Comparison of ENCODE assay signal across 1 cellular context in the genomic region with DNA sequence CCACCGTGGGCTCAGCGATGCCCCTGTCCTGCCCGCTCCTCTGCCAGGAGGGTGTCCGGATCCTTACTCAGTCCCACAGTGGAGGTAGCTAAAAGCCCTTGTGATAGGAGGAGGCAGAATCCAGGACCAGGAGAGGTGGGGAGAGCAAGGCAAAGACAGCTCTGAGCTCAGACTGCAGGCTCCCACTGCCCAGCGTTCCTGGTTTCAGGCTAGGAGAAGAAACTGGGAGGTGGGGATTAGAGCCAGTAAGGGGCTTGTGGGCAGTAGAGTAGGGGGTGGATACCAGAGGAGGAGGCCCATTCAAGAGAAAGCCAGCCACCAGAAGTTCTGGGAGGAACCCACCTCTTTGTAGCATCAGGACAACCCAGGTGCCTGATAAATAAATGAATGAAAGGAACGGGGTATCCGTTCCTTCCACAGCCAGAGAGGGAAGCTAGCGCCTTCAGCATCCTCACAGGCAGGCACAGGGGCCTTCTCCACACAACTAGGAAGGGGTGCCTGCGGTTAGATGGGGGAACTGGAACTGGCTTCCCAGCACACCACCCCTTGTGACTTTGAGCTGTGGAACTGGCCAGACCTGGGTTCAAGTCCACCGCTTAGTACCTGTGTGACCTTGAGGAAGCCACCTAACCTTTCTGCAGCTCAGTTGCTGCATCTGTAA.
TF ChIP-seq lines count a peak whose summit lies in the region.

No MANE protein-coding gene starts in this region.

TF ChIP-seq in GM23338, 12 proteins besides CTCF, POLR2A, EP300 and RAD21 (continued from another document):
- TF ChIP-seq, protein P1, sequence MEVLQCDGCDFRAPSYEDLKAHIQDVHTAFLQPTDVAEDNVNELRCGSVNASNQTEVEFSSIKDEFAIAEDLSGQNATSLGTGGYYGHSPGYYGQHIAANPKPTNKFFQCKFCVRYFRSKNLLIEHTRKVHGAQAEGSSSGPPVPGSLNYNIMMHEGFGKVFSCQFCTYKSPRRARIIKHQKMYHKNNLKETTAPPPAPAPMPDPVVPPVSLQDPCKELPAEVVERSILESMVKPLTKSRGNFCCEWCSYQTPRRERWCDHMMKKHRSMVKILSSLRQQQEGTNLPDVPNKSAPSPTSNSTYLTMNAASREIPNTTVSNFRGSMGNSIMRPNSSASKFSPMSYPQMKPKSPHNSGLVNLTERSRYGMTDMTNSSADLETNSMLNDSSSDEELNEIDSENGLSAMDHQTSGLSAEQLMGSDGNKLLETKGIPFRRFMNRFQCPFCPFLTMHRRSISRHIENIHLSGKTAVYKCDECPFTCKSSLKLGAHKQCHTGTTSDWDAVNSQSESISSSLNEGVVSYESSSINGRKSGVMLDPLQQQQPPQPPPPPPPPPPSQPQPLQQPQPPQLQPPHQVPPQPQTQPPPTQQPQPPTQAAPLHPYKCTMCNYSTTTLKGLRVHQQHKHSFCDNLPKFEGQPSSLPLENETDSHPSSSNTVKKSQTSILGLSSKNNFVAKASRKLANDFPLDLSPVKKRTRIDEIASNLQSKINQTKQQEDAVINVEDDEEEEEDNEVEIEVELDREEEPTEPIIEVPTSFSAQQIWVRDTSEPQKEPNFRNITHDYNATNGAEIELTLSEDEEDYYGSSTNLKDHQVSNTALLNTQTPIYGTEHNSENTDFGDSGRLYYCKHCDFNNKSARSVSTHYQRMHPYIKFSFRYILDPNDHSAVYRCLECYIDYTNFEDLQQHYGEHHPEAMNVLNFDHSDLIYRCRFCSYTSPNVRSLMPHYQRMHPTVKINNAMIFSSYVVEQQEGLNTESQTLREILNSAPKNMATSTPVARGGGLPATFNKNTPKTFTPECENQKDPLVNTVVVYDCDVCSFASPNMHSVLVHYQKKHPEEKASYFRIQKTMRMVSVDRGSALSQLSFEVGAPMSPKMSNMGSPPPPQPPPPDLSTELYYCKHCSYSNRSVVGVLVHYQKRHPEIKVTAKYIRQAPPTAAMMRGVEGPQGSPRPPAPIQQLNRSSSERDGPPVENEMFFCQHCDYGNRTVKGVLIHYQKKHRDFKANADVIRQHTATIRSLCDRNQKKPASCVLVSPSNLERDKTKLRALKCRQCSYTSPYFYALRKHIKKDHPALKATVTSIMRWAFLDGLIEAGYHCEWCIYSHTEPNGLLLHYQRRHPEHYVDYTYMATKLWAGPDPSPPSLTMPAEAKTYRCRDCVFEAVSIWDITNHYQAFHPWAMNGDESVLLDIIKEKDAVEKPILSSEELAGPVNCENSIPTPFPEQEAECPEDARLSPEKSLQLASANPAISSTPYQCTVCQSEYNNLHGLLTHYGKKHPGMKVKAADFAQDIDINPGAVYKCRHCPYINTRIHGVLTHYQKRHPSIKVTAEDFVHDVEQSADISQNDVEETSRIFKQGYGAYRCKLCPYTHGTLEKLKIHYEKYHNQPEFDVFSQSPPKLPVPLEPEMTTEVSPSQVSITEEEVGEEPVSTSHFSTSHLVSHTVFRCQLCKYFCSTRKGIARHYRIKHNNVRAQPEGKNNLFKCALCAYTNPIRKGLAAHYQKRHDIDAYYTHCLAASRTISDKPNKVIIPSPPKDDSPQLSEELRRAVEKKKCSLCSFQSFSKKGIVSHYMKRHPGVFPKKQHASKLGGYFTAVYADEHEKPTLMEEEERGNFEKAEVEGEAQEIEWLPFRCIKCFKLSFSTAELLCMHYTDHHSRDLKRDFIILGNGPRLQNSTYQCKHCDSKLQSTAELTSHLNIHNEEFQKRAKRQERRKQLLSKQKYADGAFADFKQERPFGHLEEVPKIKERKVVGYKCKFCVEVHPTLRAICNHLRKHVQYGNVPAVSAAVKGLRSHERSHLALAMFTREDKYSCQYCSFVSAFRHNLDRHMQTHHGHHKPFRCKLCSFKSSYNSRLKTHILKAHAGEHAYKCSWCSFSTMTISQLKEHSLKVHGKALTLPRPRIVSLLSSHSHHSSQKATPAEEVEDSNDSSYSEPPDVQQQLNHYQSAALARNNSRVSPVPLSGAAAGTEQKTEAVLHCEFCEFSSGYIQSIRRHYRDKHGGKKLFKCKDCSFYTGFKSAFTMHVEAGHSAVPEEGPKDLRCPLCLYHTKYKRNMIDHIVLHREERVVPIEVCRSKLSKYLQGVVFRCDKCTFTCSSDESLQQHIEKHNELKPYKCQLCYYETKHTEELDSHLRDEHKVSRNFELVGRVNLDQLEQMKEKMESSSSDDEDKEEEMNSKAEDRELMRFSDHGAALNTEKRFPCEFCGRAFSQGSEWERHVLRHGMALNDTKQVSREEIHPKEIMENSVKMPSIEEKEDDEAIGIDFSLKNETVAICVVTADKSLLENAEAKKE (CRISPR knock-in tag; IDR thresholded peaks at IDR 0.05) = no peak
- TF ChIP-seq STAT1 (IDR thresholded peaks at IDR 0.05; ENCODE audit: unreplicated experiment) (no peak), POLR2AphosphoS5 (IDR thresholded peaks at IDR 0.05; ENCODE audit: low read depth) (no peak), JUNB (IDR thresholded peaks at IDR 0.05; ENCODE audit: unreplicated experiment) (no peak)
TF ChIP-seq in GM23338: peak in this region for 0.
